Comparison of ENCODE assay signal across 4 cellular contexts in genomic region chr1:149793885-149794284, GRCh38. TPM values are rescaled to one million over a fixed set of nuclear protein-coding genes. Genes with fewer than 3 reads are reported as not detected.
"Had no signal": no experiment of that assay in that cellular context is flagged by ENCODE, and none has a peak within 500 bp of the region (broad histone marks: within the 10 kb centered on the region; RNA-seq: fewer than 3 reads in every experiment).

No MANE protein-coding gene starts in this region.

RNA-seq across cellular contexts. Expression of gene FCGR1A, which starts 11.4 kb away (rescaled TPM):
- total RNA-seq: MCF 10A, PC-3, SK-MEL-5, T-cell had no signal
